8 cellular contexts compared by ENCODE assay signal in the genomic region with DNA sequence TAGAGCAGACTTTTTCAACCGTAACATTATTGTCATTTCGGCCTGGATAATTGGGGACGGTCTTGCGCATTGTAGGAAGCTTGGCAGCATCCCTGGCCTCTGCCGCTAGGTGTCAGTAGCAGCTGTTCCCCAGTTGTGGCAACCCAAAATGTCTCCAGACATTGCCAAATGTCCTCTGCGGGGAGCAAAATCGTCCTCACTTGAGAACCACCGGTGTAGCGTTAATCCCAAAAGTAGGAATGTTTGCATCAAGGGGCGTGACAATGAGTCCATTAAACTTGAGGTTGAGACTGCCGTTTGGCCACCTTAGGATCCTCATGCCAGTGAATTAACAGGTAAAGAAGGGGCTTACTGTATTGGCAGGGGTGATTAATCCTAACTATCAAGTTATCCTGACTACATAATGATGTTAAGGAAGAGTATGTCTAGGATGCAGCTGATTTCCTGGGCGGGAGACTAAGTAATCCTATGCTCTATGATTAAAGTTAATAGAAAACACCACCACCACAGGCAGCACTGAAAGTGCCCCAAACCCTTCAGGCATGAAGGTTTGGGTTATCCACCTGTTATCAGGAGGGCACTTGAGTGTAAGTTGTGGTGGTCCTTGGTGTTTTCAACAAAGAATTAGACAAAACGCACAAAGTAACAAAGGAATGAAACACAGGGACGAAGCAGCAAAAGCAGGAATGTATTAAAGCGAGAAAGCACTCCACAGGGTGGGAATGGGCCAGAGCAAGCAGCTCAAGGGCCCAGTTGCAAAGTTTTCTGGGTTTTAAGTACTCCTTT. TPM values are rescaled to one million over a fixed set of nuclear protein-coding genes. Genes with fewer than 3 reads are reported as not detected.
DNase-seq lines count a peak whose midpoint lies in the region; ATAC-seq and TF ChIP-seq lines count a peak whose summit lies in the region.

No MANE protein-coding gene starts in this region.

- intact Hi-C loops in testis (cut with DNase I; ENCODE audit: low total_unique reads): loop anchor here (10.0 kb wide), 1 partner anchor 175 kb away; a partner anchor contains a TSS

- H3K36me3 ChIP-seq in KMS-11 (ENCODE audit: insufficient read depth): no peaks in the 10 kb centered on the region
- no peaks in the 10 kb centered on the region for H3K36me3 ChIP-seq in osteoblast (ENCODE audit: insufficient read depth, low read length)
- no peaks in the 10 kb centered on the region for H3K36me3 ChIP-seq in testis (ENCODE audit: low read depth, missing control alignments)

- peak; percentile 99 for TF ChIP-seq CTCF in AG04450 (IDR thresholded peaks at IDR 0.05; ENCODE audit: low read depth, low read length)
- peak; percentile 80 for TF ChIP-seq CTCF in KMS-11 (conservative IDR thresholded peaks at IDR 0.05; ENCODE audit: low read depth, low read length)
- peak; percentile 99 for TF ChIP-seq CTCF in foreskin fibroblast (IDR thresholded peaks at IDR 0.05; ENCODE audit: low read depth, low read length)
- peak; percentile 100 for TF ChIP-seq CTCF in osteoblast (IDR thresholded peaks at IDR 0.05; ENCODE audit: extremely low read depth, low read depth, low read length)
- peak; percentile 55 to 85 (median 63) for TF ChIP-seq CTCF in testis (IDR thresholded peaks at IDR 0.05)

- ATAC-seq in GM18909 (IDR thresholded peaks at IDR 0.05; ENCODE audit: poor library complexity, unreplicated experiment): peak; percentile 49

- no peak overlapping the region for H3K27ac ChIP-seq in AG04450 (ENCODE audit: low read depth, low read length)
- H3K27ac ChIP-seq in KMS-11: no peak overlapping the region
- H3K27ac ChIP-seq in osteoblast (ENCODE audit: low read depth, low read length): no peak overlapping the region
- no peak overlapping the region for H3K27ac ChIP-seq in testis

- no peak for TF ChIP-seq POLR2A in testis (IDR thresholded peaks at IDR 0.05)

- POLR2A ChIA-PET in AG04450 (lab: Yijun Ruan, JAX): interaction anchor here (0.7 kb wide), 1 partner anchor 174 kb away, joined by 6 read pairs; a partner anchor contains a TSS

- no peaks in the 10 kb centered on the region for H4K20me1 ChIP-seq in KMS-11 (ENCODE audit: insufficient read depth)
- no peaks in the 10 kb centered on the region for H4K20me1 ChIP-seq in osteoblast (ENCODE audit: insufficient read depth, low read length)

- H3K9me3 ChIP-seq in AG04450 (ENCODE audit: control insufficient read depth, insufficient read depth, low read length): no peaks in the 10 kb centered on the region; the same call in 1 of the 2 replicates
- H3K9me3 ChIP-seq in osteoblast (ENCODE audit: low read depth, low read length): no peaks in the 10 kb centered on the region
- H3K9me3 ChIP-seq in testis: no peaks in the 10 kb centered on the region

- H3K79me2 ChIP-seq in KMS-11 (ENCODE audit: insufficient read depth, low read depth) (no peaks in the 10 kb centered on the region), osteoblast (ENCODE audit: insufficient read depth, low read length) (peaks cover under 1% of the 10 kb centered on the region)

- H3K9ac ChIP-seq in KMS-11: no peak overlapping the region

- 27% methylated on average over 14 to 15 of the region's 15 CpGs for WGBS in testis, 2 donors

- H3K27me3 ChIP-seq in AG04450 (ENCODE audit: control insufficient read depth, insufficient read depth, low read length): peaks cover 5% of the 10 kb centered on the region
- H3K27me3 ChIP-seq in KMS-11 (ENCODE audit: insufficient read depth, low read depth): no peaks in the 10 kb centered on the region
- H3K27me3 ChIP-seq in osteoblast (ENCODE audit: insufficient read depth, low read length): no peaks in the 10 kb centered on the region
- no peaks in the 10 kb centered on the region for H3K27me3 ChIP-seq in testis

- H2AFZ ChIP-seq in KMS-11 (ENCODE audit: low read depth) (peak overlapping the region; percentile 77; the same call in 1 of the 2 replicates), osteoblast (ENCODE audit: low read length) (peak overlapping the region; percentile 94)

- H3K4me3 ChIP-seq in AG04450 (ENCODE audit: low read depth, low read length) (no peak overlapping the region), KMS-11 (IDR thresholded peaks at IDR 0.05; ENCODE audit: insufficient read depth, low read depth, low read length) (no peak overlapping the region), foreskin fibroblast (ENCODE audit: low read depth in 1 of 2, low read length in 2 of 2) (no peak overlapping the region), osteoblast (ENCODE audit: insufficient read depth, low read length) (peak overlapping the region; percentile 53), testis (no peak overlapping the region)

- peak overlapping the region; percentile 61 for H3K4me2 ChIP-seq in KMS-11
- H3K4me2 ChIP-seq in osteoblast (ENCODE audit: insufficient read depth, low read length): peak overlapping the region; percentile 88

- peak; percentile 50 for DNase-seq in AG04450 (ENCODE audit: low read depth, low spot score)
- DNase-seq in SIG-M5 (lab: John Stamatoyannopoulos, UW): peak; percentile 23
- DNase-seq in activated effector memory CD4-positive, alpha-beta T cell treated with anti-CD3 and anti-CD28 coated beads, Interleukin-2, amount 50 U/mL, for 16 hours: peak; percentile 94
- peak; percentile 63 to 91 for DNase-seq in foreskin fibroblast
- DNase-seq in osteoblast (ENCODE audit: insufficient read length, low spot score, missing footprints): peak; percentile 73
- peak; percentile 87 for DNase-seq in testis

- CTCF ChIA-PET in AG04450 (lab: Charles Lee): interaction anchor here (0.6 to 2.4 kb wide), 20 partner anchors 9 to 324 kb away, joined by 3 to 11 read pairs (median 4); a partner anchor contains a TSS

- H3K4me1 ChIP-seq in KMS-11 (ENCODE audit: low read depth, poor library complexity, severe bottlenecking) (peaks cover 4% of the 10 kb centered on the region), osteoblast (ENCODE audit: insufficient read depth, low read length) (peaks cover 5% of the 10 kb centered on the region), testis (no peaks in the 10 kb centered on the region)

RNA-seq across cellular contexts. Expression of a gene that starts 4.9 kb away (rescaled TPM):
- 2.8 and 4.4 TPM in 2 replicates for polyA plus RNA-seq in AG04450 (2011; rRNA removed)
- 0.51 and 0.78 TPM in 2 replicates for polyA minus RNA-seq in AG04450 (2011; rRNA and poly(A)+ RNA removed)
- total RNA-seq in osteoblast: 7.6 and 8.0 TPM in 2 replicates
- 10 to 100 TPM; 21.7 to 26.5 TPM for total RNA-seq in testis
- 10.6 TPM for polyA plus RNA-seq in testis (ENCODE audit: insufficient read depth, low read depth, low replicate concordance)

RNA-seq across cellular contexts. Expression of a gene that starts 15.7 kb away (rescaled TPM):
- 1.5 and 1.9 TPM in 2 replicates for polyA plus RNA-seq in AG04450 (2011; rRNA removed)
- polyA minus RNA-seq in AG04450 (2011; rRNA and poly(A)+ RNA removed): 1.8 and 4.0 TPM in 2 replicates
- total RNA-seq in osteoblast: 4.3 and 7.1 TPM in 2 replicates
- total RNA-seq in testis: 10 to 100 TPM; 10.9 to 23.4 TPM
- polyA plus RNA-seq in testis (ENCODE audit: insufficient read depth, low read depth, low replicate concordance): 5.0 TPM

Comparison
In these comparisons a context has a peak if more than half of its experiments do, and no peak if none do; other contexts are left out.
1. DNase-seq: peak in every context shown above with its lines; median percentile 94 in activated effector memory CD4-positive, alpha-beta T cell treated with anti-CD3 and anti-CD28 coated beads, Interleukin-2, amount 50 U/mL, for 16 hours; 87 in testis; 77 in foreskin fibroblast; 73 in osteoblast; 50 in AG04450; 23 in SIG-M5.